ENCODE assay signal across 10 cellular contexts in genomic region chr16:8866118-8866883, GRCh38. TPM values are rescaled to one million over a fixed set of nuclear protein-coding genes. Genes with fewer than 3 reads are reported as not detected.
DNase-seq lines count a peak whose midpoint lies in the region; ATAC-seq, FAIRE-seq and TF ChIP-seq lines count a peak whose summit lies in the region.
"Had no signal": no experiment of that assay in that cellular context is flagged by ENCODE, and none has a peak within 500 bp of the region (broad histone marks: within the 10 kb centered on the region; RNA-seq: fewer than 3 reads in every experiment).

No MANE protein-coding gene starts in this region.

- H3K36me3 ChIP-seq in Peyer's patch (no peaks in the 10 kb centered on the region), neural progenitor cell (no peaks in the 10 kb centered on the region)

- TF ChIP-seq CTCF in Peyer's patch (IDR thresholded peaks at IDR 0.05): no peak
- no peak for TF ChIP-seq CTCF in fibroblast of mammary gland (conservative IDR thresholded peaks at IDR 0.05; ENCODE audit: control insufficient read depth, insufficient read depth, low read depth, low read length)
- TF ChIP-seq CTCF in neural progenitor cell (IDR thresholded peaks at IDR 0.05): no peak

- peak overlapping the region; percentile 81 to 95 (median 88) for H3K27ac ChIP-seq in Peyer's patch
- H3K27ac ChIP-seq in neural progenitor cell: peak overlapping the region; percentile 20
- H3K27ac ChIP-seq: HL-60 had no signal

- H3K4me1 Mint-ChIP-seq in neural progenitor cell: peaks cover 62% of the 10 kb centered on the region

- H3K4me1 ChIP-seq in Peyer's patch: peaks cover 3 to 66% (median 9%) of the 10 kb centered on the region in 4 donors
- H3K4me1 ChIP-seq in neural progenitor cell: peaks cover 41% of the 10 kb centered on the region

- H3K27me3 Mint-ChIP-seq in neural progenitor cell (ENCODE audit: insufficient read depth, low read depth): peaks cover 12% of the 10 kb centered on the region

- peak; percentile 47 for DNase-seq in COLO668 (lab: John Stamatoyannopoulos, UW; ENCODE audit: unreplicated experiment)
- no peak for DNase-seq in Peyer's patch
- DNase-seq in fibroblast of mammary gland (ENCODE audit: low read depth): peak; percentile 34
- DNase-seq in neural progenitor cell (ENCODE audit: low spot score): peak; percentile 96
- no peak for DNase-seq in HTR-8/SVneo (ENCODE audit: insufficient read length, low spot score)
- DNase-seq in GM12891 (ENCODE audit: insufficient read length, low spot score): no peak

- H3K36me3 Mint-ChIP-seq in neural progenitor cell: no peaks in the 10 kb centered on the region

- peak in 1 of 2 donors; percentile 10 for TF ChIP-seq POLR2A in Peyer's patch (IDR thresholded peaks at IDR 0.05)
- TF ChIP-seq POLR2A in GM12891 (IDR thresholded peaks at IDR 0.05; ENCODE audit: low read depth, low read length): no peak

- ATAC-seq in HG02623 (IDR thresholded peaks at IDR 0.05; ENCODE audit: unreplicated experiment) (no peak), GM21515 (IDR thresholded peaks at IDR 0.05; ENCODE audit: unreplicated experiment) (no peak)

- peaks cover 48% of the 10 kb centered on the region for H3F3A ChIP-seq in neural progenitor cell (ENCODE audit: low read depth)

- H3K4me3 ChIP-seq in Peyer's patch: peak overlapping the region; percentile 65 to 73 (median 70)
- H3K4me3 ChIP-seq in fibroblast of mammary gland (ENCODE audit: control insufficient read depth, low read depth, low read length): peak overlapping the region; percentile 72
- H3K4me3 ChIP-seq in neural progenitor cell: peak overlapping the region; percentile 96

- FAIRE-seq in HTR-8/SVneo (lab: Jason Lieb, UNC): no peak
- no peak for FAIRE-seq in GM12891 (lab: Jason Lieb, UNC)

- H3K9me3 Mint-ChIP-seq in neural progenitor cell: no peaks in the 10 kb centered on the region

- peak overlapping the region; percentile 99 for H3K4me3 Mint-ChIP-seq in neural progenitor cell

- H3K79me2 ChIP-seq in neural progenitor cell (ENCODE audit: low read depth): peaks cover 74% of the 10 kb centered on the region

- peak overlapping the region; percentile 90 for H3K4me2 ChIP-seq in neural progenitor cell

- H3K9me3 ChIP-seq in Peyer's patch (no peaks in the 10 kb centered on the region), neural progenitor cell (ENCODE audit: low read depth) (no peaks in the 10 kb centered on the region)

- peaks cover 69% of the 10 kb centered on the region for H4K20me1 ChIP-seq in neural progenitor cell (ENCODE audit: low read depth)

- no peak overlapping the region for H2AFZ ChIP-seq in neural progenitor cell (replicated peaks)

- H3K27ac Mint-ChIP-seq in neural progenitor cell: peak overlapping the region; percentile 19

- peak overlapping the region; percentile 75 for H3K9ac ChIP-seq in neural progenitor cell

- no peaks in the 10 kb centered on the region for H3K27me3 ChIP-seq in Peyer's patch
- no peaks in the 10 kb centered on the region for H3K27me3 ChIP-seq in neural progenitor cell

TF ChIP-seq in GM12891, 5 proteins besides CTCF, POLR2A, EP300 and RAD21:
- no peak for TF ChIP-seq PAX5 (IDR thresholded peaks at IDR 0.05; ENCODE audit: insufficient read depth, low read length, severe bottlenecking)
- TF ChIP-seq TAF1 (IDR thresholded peaks at IDR 0.05; ENCODE audit: low read depth, low read length): no peak
- TF ChIP-seq POU2F2 (IDR thresholded peaks at IDR 0.05; ENCODE audit: low read depth, low read length): no peak
- no peak for TF ChIP-seq SPI1 (IDR thresholded peaks at IDR 0.05; ENCODE audit: low read depth, low read length)
- TF ChIP-seq POLR2AphosphoS5 (IDR thresholded peaks at IDR 0.05; ENCODE audit: low read depth, low read length): no peak

RNA-seq across cellular contexts. Expression of gene CARHSP1, which starts 2.5 kb away (rescaled TPM):
- total RNA-seq in Peyer's patch (100 to 1,000 TPM in 1 of 4 donors, 10 to 100 TPM in 3; 35.4 to 102 (median 52.4) TPM), neural progenitor cell (ENCODE audit: low replicate concordance) (115 and 269 TPM in 2 replicates)
- polyA plus RNA-seq in GM12891 (2012; ENCODE audit: low read depth, missing spikeins): 68.1 TPM

RNA-seq across cellular contexts. Expression of gene LITAFD, which starts 15.8 kb away (rescaled TPM):
- total RNA-seq in Peyer's patch (not detected), neural progenitor cell (ENCODE audit: low replicate concordance) (not detected in 2 replicates)
- polyA plus RNA-seq in GM12891 (2012; ENCODE audit: low read depth, missing spikeins): 0.09 TPM
- total RNA-seq: renal cortical epithelial cell had no signal

Comparison
In these comparisons a context has a peak if more than half of its experiments do, and no peak if none do; other contexts are left out.
1. DNase-seq: peak in COLO668 (single experiment), fibroblast of mammary gland (single experiment) and neural progenitor cell (single experiment); none in Peyer's patch (0 of 3), HTR-8/SVneo (single experiment) and GM12891 (single experiment).
2. Peak in every context shown above with its lines, with median percentiles within 50 percentile points of each other: H3K4me3 ChIP-seq.